In the genomic region with DNA sequence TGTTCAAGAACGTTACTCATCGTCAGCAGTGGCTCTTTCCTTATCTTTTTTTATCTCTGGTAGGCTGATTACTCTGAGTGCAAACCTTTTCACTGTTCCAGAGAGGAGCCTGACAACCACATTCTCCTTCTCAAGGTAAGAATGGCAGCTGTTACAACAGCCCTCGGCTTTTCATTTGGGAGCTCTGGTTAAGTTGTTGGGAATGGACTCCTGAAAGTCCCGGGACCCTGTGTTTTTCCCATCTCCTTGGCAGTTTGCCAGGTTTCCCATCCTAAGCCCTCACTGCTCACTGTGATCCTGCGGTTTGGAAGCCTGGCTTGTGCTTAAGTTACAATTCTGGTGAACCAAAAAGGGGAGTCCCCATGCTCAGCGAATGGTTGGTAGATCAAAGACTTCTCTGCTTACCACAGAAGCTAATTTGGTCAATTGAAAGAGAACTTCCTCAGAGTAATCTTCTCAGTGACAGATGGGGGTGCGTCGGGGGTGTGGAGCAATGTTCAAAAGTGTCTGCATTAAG, we compare ENCODE assay signal across 8 cellular contexts.
DNase-seq lines count a peak whose midpoint lies in the region; ATAC-seq and TF ChIP-seq lines count a peak whose summit lies in the region.

No MANE protein-coding gene starts in this region.

- ATAC-seq in GM19372 (IDR thresholded peaks at IDR 0.05; ENCODE audit: low read depth, unreplicated experiment) (peak; percentile 99), HG03354 (IDR thresholded peaks at IDR 0.05; ENCODE audit: poor library complexity, severe bottlenecking, unreplicated experiment) (peak; percentile 89), heart left ventricle (no peak)

- H3K36me3 Mint-ChIP-seq in CD14-positive monocyte = no peaks in the 10 kb centered on the region
- H3K36me3 Mint-ChIP-seq in activated CD4-positive, alpha-beta T cell treated with anti-CD3 and anti-CD28 coated beads, Interleukin-2, amount 10 ng/mL, durations not matched to agents 24 days and 14 days (ENCODE audit: low read depth) = no peaks in the 10 kb centered on the region

- H3K9me3 ChIP-seq in heart left ventricle (no peaks in the 10 kb centered on the region), mammary epithelial cell (replicated peaks; ENCODE audit: insufficient read depth, low read length) (no peaks in the 10 kb centered on the region)

- H3K4me1 Mint-ChIP-seq in CD14-positive monocyte = peaks cover 31% of the 10 kb centered on the region
- peaks cover 6% of the 10 kb centered on the region for H3K4me1 Mint-ChIP-seq in activated CD4-positive, alpha-beta T cell treated with anti-CD3 and anti-CD28 coated beads, Interleukin-2, amount 10 ng/mL, durations not matched to agents 24 days and 14 days

- dilution Hi-C loops in mammary epithelial cell (cut with HindIII; ENCODE audit: low sequenced_read_pairs) = no loop called here

- intact Hi-C loops in CD14-positive monocyte (cut with micrococcal nuclease) (loop anchor here in 1 of 2 donors (10.0 kb wide), 1 partner anchor 76 kb away; no protein-coding TSS in a partner anchor), heart left ventricle (cut with DNase I) (no loop called here), mammary epithelial cell (cut with micrococcal nuclease) (no loop called here)
- intact Hi-C loops in activated CD4-positive, alpha-beta T cell treated with anti-CD3 and anti-CD28 coated beads, Interleukin-2, amount 10 ng/mL, durations not matched to agents 24 days and 14 days (cut with micrococcal nuclease) = no loop called here

- no TSS peak for BruUV-seq in mammary epithelial cell (replicated peaks; lab: Mats Ljungman, UMichigan)

- no peaks in the 10 kb centered on the region for H4K20me1 ChIP-seq in mammary epithelial cell (ENCODE audit: insufficient read depth, low read length)

- no peak overlapping the region for H3K9ac ChIP-seq in mammary epithelial cell (ENCODE audit: insufficient read depth, low read length)

- in situ Hi-C loops in mammary epithelial cell (cut with MboI; ENCODE audit: low sequenced_read_pairs in 2 of 2) = no loop called here

- H3K4me3 ChIP-seq in heart left ventricle (no peak overlapping the region), mammary epithelial cell (replicated peaks in 1 of 3; ENCODE audit: insufficient read depth in 1 of 3, low read depth in 2 of 3, low read length in 3 of 3) (no peak overlapping the region)

- H3K27ac ChIP-seq in heart left ventricle = no peak overlapping the region
- H3K27ac ChIP-seq in mammary epithelial cell (ENCODE audit: insufficient read depth, low read depth, low read length) = no peak overlapping the region

- H3K27me3 ChIP-seq in heart left ventricle (no peaks in the 10 kb centered on the region), mammary epithelial cell (ENCODE audit: insufficient read depth, low read length) (no peaks in the 10 kb centered on the region)

- peak overlapping the region in 1 of 2 donors; percentile 61 for H3K4me3 Mint-ChIP-seq in CD14-positive monocyte
- no peak overlapping the region for H3K4me3 Mint-ChIP-seq in activated CD4-positive, alpha-beta T cell treated with anti-CD3 and anti-CD28 coated beads, Interleukin-2, amount 10 ng/mL, durations not matched to agents 24 days and 14 days

- CTCF ChIA-PET in mammary epithelial cell (lab: Charles Lee; ENCODE audit: low non-redundant PET) = no interaction called here

- H3K4me1 ChIP-seq in heart left ventricle (peaks cover 0 to 6% (median 0%) of the 10 kb centered on the region in 12 donors), mammary epithelial cell (ENCODE audit: insufficient read depth, low read length) (peaks cover 12% of the 10 kb centered on the region)

- no peaks in the 10 kb centered on the region for H3K79me2 ChIP-seq in mammary epithelial cell (ENCODE audit: insufficient read depth, low read length)

- H3K36me3 ChIP-seq in heart left ventricle (no peaks in the 10 kb centered on the region), mammary epithelial cell (ENCODE audit: insufficient read depth, low read length) (no peaks in the 10 kb centered on the region)

- 42 to 52% (median 45%) methylated on average over 8 of the region's 8 CpGs for WGBS in heart left ventricle, 4 donors
- 39% methylated on average over 8 of the region's 8 CpGs for WGBS in mammary epithelial cell (ENCODE audit: low coverage, missing lambda C conversion rate)

- peak overlapping the region in 5 of 7 donors; percentile 16 to 87 (median 79) for H3K27ac Mint-ChIP-seq in CD14-positive monocyte
- H3K27ac Mint-ChIP-seq in activated CD4-positive, alpha-beta T cell treated with anti-CD3 and anti-CD28 coated beads, Interleukin-2, amount 10 ng/mL, durations not matched to agents 24 days and 14 days = no peak overlapping the region

- DNase-seq in CD14-positive monocyte (ENCODE audit: low spot score) (no peak), renal cortical epithelial cell (ENCODE audit: low read depth) (peak; percentile 63), heart left ventricle (no peak), D341Med (ENCODE audit: low spot score) (no peak), mammary epithelial cell (no peak)
- peak; percentile 58 for DNase-seq in activated CD4-positive, alpha-beta T cell treated with anti-CD3 and anti-CD28 coated beads, Interleukin-2, amount 10 ng/mL, durations not matched to agents 24 days and 14 days

- H2AFZ ChIP-seq in mammary epithelial cell (ENCODE audit: low read depth, low read length) = no peak overlapping the region

- TF ChIP-seq POLR2A in heart left ventricle (IDR thresholded peaks at IDR 0.05) = no peak

- H3K4me2 ChIP-seq in mammary epithelial cell (ENCODE audit: insufficient read depth, low read depth, low read length) = no peak overlapping the region

- peaks cover 1 to 14% (median 5%) of the 10 kb centered on the region in 3 donors for H3K27me3 Mint-ChIP-seq in CD14-positive monocyte (ENCODE audit: low read depth in 3 of 3)
- peaks cover 19% of the 10 kb centered on the region for H3K27me3 Mint-ChIP-seq in activated CD4-positive, alpha-beta T cell treated with anti-CD3 and anti-CD28 coated beads, Interleukin-2, amount 10 ng/mL, durations not matched to agents 24 days and 14 days

- TF ChIP-seq CTCF in CD14-positive monocyte (IDR thresholded peaks at IDR 0.05) (no peak), heart left ventricle (IDR thresholded peaks at IDR 0.05) (no peak), mammary epithelial cell (conservative IDR thresholded peaks at IDR 0.05 in 1 of 2, IDR thresholded peaks at IDR 0.05 in 1 of 2; ENCODE audit: extremely low read depth in 1 of 2, insufficient read depth in 1 of 2, low read depth in 1 of 2, low read length in 2 of 2) (no peak)

- H3K9me3 Mint-ChIP-seq in CD14-positive monocyte = peaks cover 0 to 3% (median 0%) of the 10 kb centered on the region in 7 donors
- H3K9me3 Mint-ChIP-seq in activated CD4-positive, alpha-beta T cell treated with anti-CD3 and anti-CD28 coated beads, Interleukin-2, amount 10 ng/mL, durations not matched to agents 24 days and 14 days = no peaks in the 10 kb centered on the region

Comparison
In these comparisons a context has a peak if more than half of its experiments do, and no peak if none do; other contexts are left out.
1. DNase-seq: peak in activated CD4-positive, alpha-beta T cell treated with anti-CD3 and anti-CD28 coated beads, Interleukin-2, amount 10 ng/mL, durations not matched to agents 24 days and 14 days (single experiment) and renal cortical epithelial cell (single experiment); none in CD14-positive monocyte (single experiment), heart left ventricle (0 of 5), D341Med (single experiment) and mammary epithelial cell (single experiment).
2. ATAC-seq: peak in GM19372 (single experiment) and HG03354 (single experiment); none in heart left ventricle (0 of 4).